ENCODE assay signal across 1 cellular context in the genomic region with DNA sequence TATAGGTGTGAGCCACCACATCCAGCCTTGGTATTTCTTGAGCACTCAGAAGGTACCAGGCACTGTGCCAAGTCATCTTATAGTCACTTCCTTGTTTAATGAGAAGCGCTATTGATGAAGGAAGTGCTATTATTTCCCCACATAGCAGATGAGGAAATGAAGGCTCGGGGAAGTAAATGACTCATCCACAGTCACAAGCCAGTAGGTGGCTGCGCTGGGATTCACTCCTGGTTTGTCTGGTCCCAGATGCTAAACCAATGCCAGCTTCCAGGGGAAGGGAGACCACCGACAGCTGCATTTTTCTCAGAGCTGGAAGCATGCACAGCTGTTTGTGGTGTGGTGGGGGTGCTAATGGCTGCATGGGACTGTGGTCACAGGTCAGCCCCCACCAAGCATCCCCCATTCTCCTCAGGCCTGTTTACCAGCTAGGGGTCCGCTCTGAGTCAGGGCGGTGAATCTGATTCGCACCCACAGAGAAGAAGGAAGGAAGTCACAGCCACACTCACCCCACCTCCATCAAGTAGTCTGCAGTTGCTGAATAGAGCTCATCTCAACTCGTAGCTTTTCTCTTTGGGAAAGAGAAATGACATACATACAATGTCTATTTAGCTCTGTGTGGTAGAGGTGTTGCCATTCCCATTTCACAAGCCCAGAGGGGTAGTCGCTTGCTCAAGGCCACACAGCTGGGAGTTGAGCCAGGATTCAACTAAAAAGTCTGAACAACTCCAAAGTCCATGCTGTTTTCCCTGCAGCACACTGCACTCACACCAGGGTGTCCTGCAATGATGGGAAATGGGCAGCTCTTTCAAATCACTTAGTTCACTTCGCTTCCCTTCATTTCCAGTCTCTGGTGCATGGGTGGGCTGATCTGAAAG.
TF ChIP-seq lines count a peak whose summit lies in the region.

No MANE protein-coding gene starts in this region.

TF ChIP-seq in HepG2, 621 proteins besides CTCF, POLR2A, EP300 and RAD21 (continued from another document):
- TF ChIP-seq ZBTB39 (CRISPR knock-in tag; IDR thresholded peaks at IDR 0.05) (no peak), TOE1 (CRISPR knock-in tag; IDR thresholded peaks at IDR 0.05) (no peak), FOXA1 (IDR thresholded peaks at IDR 0.05) (no peak), FOXA1 (CRISPR knock-in tag; IDR thresholded peaks at IDR 0.05) (no peak; the same call in 1 of the 2 replicates), MEIS1 (CRISPR knock-in tag; IDR thresholded peaks at IDR 0.05; ENCODE audit: borderline replicate concordance) (no peak), MED13 (CRISPR knock-in tag; IDR thresholded peaks at IDR 0.05) (no peak), ZNF841 (CRISPR knock-in tag; IDR thresholded peaks at IDR 0.05; ENCODE audit: borderline replicate concordance) (no peak), ZNF441 (CRISPR knock-in tag; IDR thresholded peaks at IDR 0.05; ENCODE audit: borderline replicate concordance) (no peak), SRF (IDR thresholded peaks at IDR 0.05; ENCODE audit: low read depth, low read length) (no peak), ZNF557 (CRISPR knock-in tag; IDR thresholded peaks at IDR 0.05) (no peak), MAF1 (CRISPR knock-in tag; IDR thresholded peaks at IDR 0.05; ENCODE audit: borderline replicate concordance) (no peak), NR1H2 (CRISPR knock-in tag; IDR thresholded peaks at IDR 0.05; ENCODE audit: borderline replicate concordance, low read depth) (no peak), U2AF1 (optimal IDR thresholded peaks at IDR 0.05; ENCODE audit: low read depth, low read length) (no peak), IKZF4 (CRISPR knock-in tag; IDR thresholded peaks at IDR 0.05; ENCODE audit: borderline replicate concordance, low read depth, not compliant biosample characterization) (no peak), GPN1 (CRISPR knock-in tag; IDR thresholded peaks at IDR 0.05; ENCODE audit: borderline replicate concordance) (no peak), ZNF777 (CRISPR knock-in tag; IDR thresholded peaks at IDR 0.05) (no peak), KLF6 (CRISPR knock-in tag; IDR thresholded peaks at IDR 0.05) (no peak), ZNF530 (CRISPR knock-in tag; IDR thresholded peaks at IDR 0.05; ENCODE audit: low read depth) (no peak), HDAC2 (CRISPR knock-in tag; IDR thresholded peaks at IDR 0.05) (peak; percentile 70), RBAK (CRISPR knock-in tag; IDR thresholded peaks at IDR 0.05) (no peak), BRD4 (CRISPR knock-in tag; IDR thresholded peaks at IDR 0.05) (no peak), CEBPG (CRISPR knock-in tag; IDR thresholded peaks at IDR 0.05) (peak; percentile 66; the same call in 1 of the 2 replicates), SP140L (CRISPR knock-in tag; IDR thresholded peaks at IDR 0.05; ENCODE audit: borderline replicate concordance) (no peak)
- TF ChIP-seq, protein P1, sequence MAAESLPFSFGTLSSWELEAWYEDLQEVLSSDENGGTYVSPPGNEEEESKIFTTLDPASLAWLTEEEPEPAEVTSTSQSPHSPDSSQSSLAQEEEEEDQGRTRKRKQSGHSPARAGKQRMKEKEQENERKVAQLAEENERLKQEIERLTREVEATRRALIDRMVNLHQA (CRISPR knock-in tag; IDR thresholded peaks at IDR 0.05), result no peak
